Comparison of ENCODE assay signal across 17 cellular contexts in the genomic region with DNA sequence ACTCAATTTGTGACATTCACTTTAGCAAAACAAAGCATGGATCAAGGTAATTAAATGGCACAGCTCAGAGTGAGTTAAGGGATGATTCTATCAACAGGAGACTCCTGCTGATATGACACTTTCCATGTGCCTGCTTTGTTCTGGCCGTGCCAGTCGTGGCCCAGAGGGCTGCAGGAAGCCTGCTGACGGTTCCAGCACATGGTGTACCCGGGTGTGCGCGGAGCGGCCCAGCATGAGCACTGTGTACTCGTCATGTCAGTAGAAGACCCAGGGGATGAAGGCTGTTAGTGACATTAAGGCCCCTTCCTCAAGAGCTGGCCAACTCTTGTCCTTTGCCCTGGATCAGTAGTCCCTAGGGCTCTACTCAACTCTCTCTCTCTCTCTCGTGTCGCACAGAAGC.
DNase-seq lines count a peak whose midpoint lies in the region; FAIRE-seq and TF ChIP-seq lines count a peak whose summit lies in the region.
"Had no signal": no experiment of that assay in that cellular context is flagged by ENCODE, and none has a peak within 500 bp of the region (broad histone marks: within the 10 kb centered on the region; RNA-seq: fewer than 3 reads in every experiment).

No MANE protein-coding gene starts in this region.

- H3K14ac ChIP-seq in H1 (ENCODE audit: insufficient read length) = no peak overlapping the region

- intact Hi-C loops in sigmoid colon (cut with DNase I) = no loop called here

- no peaks in the 10 kb centered on the region for H3K79me2 ChIP-seq in H1 (ENCODE audit: control insufficient read depth in 1 of 2, insufficient read depth in 2 of 2, low read length in 2 of 2)

- CTCF ChIA-PET in H1 (lab: Charles Lee; ENCODE audit: partially characterized antibody) = interaction anchor here (1.0 to 1.7 kb wide), 4 partner anchors 9 to 156 kb away, joined by 3 to 5 read pairs (median 4); no protein-coding TSS in a partner anchor

- H4K8ac ChIP-seq in H1 (ENCODE audit: extremely low read depth, insufficient read depth, low read length) = no peak overlapping the region

- no peaks in the 10 kb centered on the region for H3K23me2 ChIP-seq in H1 (ENCODE audit: low read depth, low read length)

- H3K36me3 ChIP-seq in H1 (ENCODE audit: control insufficient read depth in 2 of 4, insufficient read depth in 4 of 4, low read length in 3 of 4) (no peaks in the 10 kb centered on the region), sigmoid colon (no peaks in the 10 kb centered on the region)
- H3K36me3 ChIP-seq: BLaER1 treated with 17β-estradiol and CSF1 and Interleukin-3, amounts not matched to agents 10 nM and 100 nM; HAP-1 had no signal

- no peak overlapping the region for H3K4ac ChIP-seq in H1 (replicated peaks; ENCODE audit: insufficient read length, low read depth, low read length)

- H2BK5ac ChIP-seq in H1 (ENCODE audit: low read depth, low read length) = no peak overlapping the region

- TF ChIP-seq EP300 in H1 (IDR thresholded peaks at IDR 0.05; ENCODE audit: borderline replicate concordance in 1 of 2, low read depth in 2 of 2, low read length in 2 of 2) (no peak), sigmoid colon (IDR thresholded peaks at IDR 0.05) (no peak)

- no peak overlapping the region for H3K4me3 ChIP-seq in H1 (ENCODE audit: extremely low read depth in 1 of 4, insufficient read depth in 2 of 4, low read depth in 3 of 4, low read length in 4 of 4)
- H3K4me3 ChIP-seq in sigmoid colon = no peak overlapping the region
- H3K4me3 ChIP-seq: BLaER1 treated with 17β-estradiol and CSF1 and Interleukin-3, amounts not matched to agents 10 nM and 100 nM; HAP-1 had no signal

- 0 out of 2 replicates have a peak overlapping the region, but pooled peaks have one; percentile 1 for H2AK5ac ChIP-seq in H1 (ENCODE audit: low read depth, low read length)

- TF ChIP-seq POLR2A in H1 (IDR thresholded peaks at IDR 0.05; ENCODE audit: control extremely low read depth in 1 of 2, low read depth in 2 of 2, low read length in 2 of 2) = no peak
- TF ChIP-seq POLR2A in sigmoid colon (IDR thresholded peaks at IDR 0.05) = no peak

- TF ChIP-seq CTCF in H1 (IDR thresholded peaks at IDR 0.05; ENCODE audit: control extremely low read depth in 1 of 3, insufficient read depth in 1 of 3, low read depth in 1 of 3, low read length in 3 of 3) (no peak), sigmoid colon (IDR thresholded peaks at IDR 0.05) (no peak)

- no peak overlapping the region for H3K9ac ChIP-seq in H1 (replicated peaks in 1 of 4; ENCODE audit: extremely low read depth in 1 of 4, low read depth in 3 of 4, low read length in 3 of 4)
- H3K9ac ChIP-seq: BLaER1 treated with 17β-estradiol and CSF1 and Interleukin-3, amounts not matched to agents 10 nM and 100 nM had no signal

- peak overlapping the region; percentile 12 for H4K91ac ChIP-seq in H1 (replicated peaks; ENCODE audit: insufficient read length, low read length)

- DNase-seq in NCI-H82 (lab: John Stamatoyannopoulos, UW) (peak; percentile 49), NCI-H82 treated with DMSO at 0.1 percent for 48 hours (lab: John Stamatoyannopoulos, UW; ENCODE audit: unreplicated experiment) (no peak), NCI-H748 treated with DMSO at 0.1 percent for 48 hours (lab: John Stamatoyannopoulos, UW) (peak; percentile 5), H1 (ENCODE audit: low read depth in 1 of 2, low spot score in 2 of 2) (no peak), retina (peak; percentile 60), DMS153 treated with DMSO at 0.1 percent for 48 hours (lab: John Stamatoyannopoulos, UW; ENCODE audit: unreplicated experiment) (no peak), cortex of kidney (lab: John Stamatoyannopoulos, UW) (no peak), sigmoid colon (no peak)
- DNase-seq: 8988T; Calu3; CD8-positive, alpha-beta T cell; DMS53 had no signal

- FAIRE-seq in H1 (lab: Jason Lieb, UNC) = no peak
- FAIRE-seq: G401.6, GM19239, HepG2 had no signal

- peak overlapping the region; percentile 62 for H3K18ac ChIP-seq in H1 (ENCODE audit: extremely low read depth, low read length)

- 0 out of 2 replicates have a peak overlapping the region, but pooled peaks have one; percentile 51 for H2BK12ac ChIP-seq in H1 (ENCODE audit: low read depth, low read length)

- no peak overlapping the region for H3K56ac ChIP-seq in H1 (replicated peaks; ENCODE audit: insufficient read length, low read depth, low read length)

- POLR2A ChIA-PET in H1 (lab: Charles Lee; ENCODE audit: partially characterized antibody) = interaction anchor here (0.7 to 1.6 kb wide), 4 partner anchors 9 to 29 kb away, joined by 3 to 7 read pairs (median 3); no protein-coding TSS in a partner anchor

- H4K5ac ChIP-seq in H1 (ENCODE audit: insufficient read length, low read depth, low read length) = peak overlapping the region; percentile 16

- H3K4me2 ChIP-seq in H1 (ENCODE audit: insufficient read depth in 1 of 2, low read depth in 2 of 2, low read length in 2 of 2) = no peak overlapping the region

- no peak for TF ChIP-seq RAD21 in H1 (IDR thresholded peaks at IDR 0.05 in 1 of 2, conservative IDR thresholded peaks at IDR 0.05 in 1 of 2; ENCODE audit: low read depth in 2 of 2, low read length in 2 of 2)

- H3K27ac ChIP-seq in H1 (ENCODE audit: low read depth, low read length) = no peak overlapping the region
- no peak overlapping the region for H3K27ac ChIP-seq in sigmoid colon
- H3K27ac ChIP-seq: BLaER1 treated with 17β-estradiol and CSF1 and Interleukin-3, amounts not matched to agents 10 nM and 100 nM had no signal

- H3K27me3 ChIP-seq in H1 (replicated peaks in 1 of 4; ENCODE audit: control insufficient read depth in 3 of 4, extremely low read depth in 1 of 4, insufficient read depth in 3 of 4, low read length in 3 of 4) = no peaks in the 10 kb centered on the region; a peak in 1 of 7 replicates
- H3K27me3 ChIP-seq in sigmoid colon = no peaks in the 10 kb centered on the region
- H3K27me3 ChIP-seq: BLaER1 treated with 17β-estradiol and CSF1 and Interleukin-3, amounts not matched to agents 10 nM and 100 nM had no signal

- H3K4me1 ChIP-seq in H1 (replicated peaks in 1 of 4; ENCODE audit: control insufficient read depth in 3 of 4, insufficient read depth in 4 of 4, low read length in 3 of 4) = peaks cover 9 to 27% (median 22%) of the 10 kb centered on the region in 4 experiments
- no peaks in the 10 kb centered on the region for H3K4me1 ChIP-seq in sigmoid colon
- H3K4me1 ChIP-seq: HAP-1 had no signal

- H3K23ac ChIP-seq in H1 (ENCODE audit: insufficient read length) = no peak overlapping the region

- no peaks in the 10 kb centered on the region for H3K9me3 ChIP-seq in H1 (ENCODE audit: insufficient read depth in 2 of 2, low read depth in 1 of 2, low read length in 1 of 2)
- H3K9me3 ChIP-seq in sigmoid colon = no peaks in the 10 kb centered on the region
- H3K9me3 ChIP-seq: HAP-1 had no signal

- no peak overlapping the region for H2BK20ac ChIP-seq in H1 (ENCODE audit: low read length)

- H2BK120ac ChIP-seq in H1 (replicated peaks; ENCODE audit: low read depth, low read length) = peak overlapping the region; percentile 19

- H4K20me1 ChIP-seq in H1 (replicated peaks in 1 of 2; ENCODE audit: control insufficient read depth in 1 of 2, insufficient read depth in 2 of 2, low read length in 2 of 2) = no peaks in the 10 kb centered on the region
- H4K20me1 ChIP-seq: BLaER1 treated with 17β-estradiol and CSF1 and Interleukin-3, amounts not matched to agents 10 nM and 100 nM had no signal

- 83% methylated on average over 10 of the region's 10 CpGs; no CpG with 5 or more reads in 1 of the 2 experiments for WGBS in H1 (ENCODE audit: extremely low coverage in 1 of 2, insufficient coverage in 1 of 2, insufficient read length in 1 of 2, insufficient replicate concordance in 2 of 2, low coverage in 1 of 2, low lambda C conversion rate in 2 of 2, missing lambda C conversion rate in 1 of 2), 2 experiments
- WGBS in sigmoid colon, 2 donors = 83 to 85% methylated on average over 10 of the region's 10 CpGs

- no peaks in the 10 kb centered on the region for H3K79me1 ChIP-seq in H1 (ENCODE audit: low read depth, low read length)

- no peak overlapping the region for H2AFZ ChIP-seq in H1 (ENCODE audit: low read length)

- H2BK15ac ChIP-seq in H1 (ENCODE audit: low read length) = no peak overlapping the region

TF ChIP-seq in H1, 55 proteins besides CTCF, POLR2A, EP300 and RAD21:
- no peak for TF ChIP-seq TEAD4 (IDR thresholded peaks at IDR 0.05; ENCODE audit: low read depth, low read length)
- no peak for TF ChIP-seq POU5F1 (IDR thresholded peaks at IDR 0.05; ENCODE audit: low read depth, low read length)
- no peak for TF ChIP-seq TCF12 (IDR thresholded peaks at IDR 0.05; ENCODE audit: low read depth, low read length)
- no peak for TF ChIP-seq GABPA (IDR thresholded peaks at IDR 0.05; ENCODE audit: borderline replicate concordance, insufficient read depth, low read length)
- no peak for TF ChIP-seq SP2 (IDR thresholded peaks at IDR 0.05; ENCODE audit: low read length)
- no peak for TF ChIP-seq SAP30 (IDR thresholded peaks at IDR 0.05; ENCODE audit: insufficient read depth, insufficient replicate concordance, low read length)
- TF ChIP-seq PHF8 (conservative IDR thresholded peaks at IDR 0.05; ENCODE audit: low read depth, low read length) = no peak
- TF ChIP-seq SP4 (IDR thresholded peaks at IDR 0.05; ENCODE audit: low read length) = no peak
- no peak for TF ChIP-seq EZH2 (IDR thresholded peaks at IDR 0.05; ENCODE audit: low read depth, low read length, severe bottlenecking)
- TF ChIP-seq JUN (IDR thresholded peaks at IDR 0.05; ENCODE audit: low read depth, low read length) = no peak
- peak; percentile 46; the same call in 1 of the 2 replicates for TF ChIP-seq MAX (IDR thresholded peaks at IDR 0.05)
- no peak for TF ChIP-seq CBX5 (IDR thresholded peaks at IDR 0.05; ENCODE audit: low read depth, low read length)
- TF ChIP-seq CHD2 (IDR thresholded peaks at IDR 0.05; ENCODE audit: low read length) = no peak
- TF ChIP-seq BRCA1 (IDR thresholded peaks at IDR 0.05; ENCODE audit: low read depth, low read length) = no peak
- TF ChIP-seq, protein P1, sequence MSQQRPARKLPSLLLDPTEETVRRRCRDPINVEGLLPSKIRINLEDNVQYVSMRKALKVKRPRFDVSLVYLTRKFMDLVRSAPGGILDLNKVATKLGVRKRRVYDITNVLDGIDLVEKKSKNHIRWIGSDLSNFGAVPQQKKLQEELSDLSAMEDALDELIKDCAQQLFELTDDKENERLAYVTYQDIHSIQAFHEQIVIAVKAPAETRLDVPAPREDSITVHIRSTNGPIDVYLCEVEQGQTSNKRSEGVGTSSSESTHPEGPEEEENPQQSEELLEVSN (IDR thresholded peaks at IDR 0.05) = peak; percentile 39; the same call in 1 of the 2 replicates

Comparison
In these comparisons a context has a peak if more than half of its experiments do, and no peak if none do; other contexts are left out.
1. DNase-seq: peak in NCI-H82 (single experiment), NCI-H748 treated with DMSO at 0.1 percent for 48 hours (single experiment) and retina (single experiment); none in NCI-H82 treated with DMSO at 0.1 percent for 48 hours (single experiment), H1 (0 of 2), DMS153 treated with DMSO at 0.1 percent for 48 hours (single experiment), cortex of kidney (single experiment) and sigmoid colon (single experiment).